ENCODE assay signal across 21 cellular contexts in genomic region chr2:207189040-207189439, GRCh38.
"Had no signal": no experiment of that assay in that cellular context is flagged by ENCODE, and none has a peak within 500 bp of the region (broad histone marks: within the 10 kb centered on the region; RNA-seq: fewer than 3 reads in every experiment).

No MANE protein-coding gene starts in this region.

- H3K27me3 ChIP-seq: body of pancreas, colonic mucosa, neutrophil had no signal

- H3K4me1 ChIP-seq: colonic mucosa had no signal

- DNase-seq: activated CD4-positive, alpha-beta T cell treated with anti-CD3 and anti-CD28 coated beads for 36 hours; activated CD8-positive, alpha-beta memory T cell treated with anti-CD3 and anti-CD28 coated beads, Interleukin-2, amount 50 U/mL, for 48 hours; activated CD8-positive, alpha-beta T cell treated with anti-CD3 and anti-CD28 coated beads for 36 hours; activated gamma-delta T cell; activated T-cell treated with anti-CD3 and anti-CD28 coated beads, Interleukin-2, amount 50 U/mL, for 72 hours; amygdala; central memory CD4-positive, alpha-beta T cell; colonic mucosa; effector CD4-positive, alpha-beta T cell; hippocampal formation; kidney; left ventricle myocardium inferior; naive thymus-derived CD8-positive, alpha-beta T cell; retina; stimulated activated CD4-positive, alpha-beta T cell treated with anti-CD3 and anti-CD28 coated beads, Interleukin-4, amount 100 ng/mL, for 4 hours; stimulated activated CD8-positive, alpha-beta memory T cell treated with anti-CD3 and anti-CD28 coated beads, Interleukin-4, amount 100 ng/mL, for 48 hours; T-helper 17 cell had no signal

- H3K9me3 ChIP-seq: body of pancreas, colonic mucosa, neutrophil had no signal

- ATAC-seq: activated CD4-positive, alpha-beta T cell treated with anti-CD3 and anti-CD28 coated beads for 36 hours; activated CD8-positive, alpha-beta T cell treated with anti-CD3 and anti-CD28 coated beads for 36 hours; activated naive CD4-positive, alpha-beta T cell treated with anti-CD3 and anti-CD28 coated beads, Interleukin-2, amount 50 U/mL, for 72 hours; activated T-cell treated with anti-CD3 and anti-CD28 coated beads, Interleukin-2, amount 50 U/mL, for 72 hours; naive thymus-derived CD8-positive, alpha-beta T cell; T-helper 17 cell had no signal

- H3K4me2 ChIP-seq: smooth muscle cell had no signal

- H3K4me3 ChIP-seq: body of pancreas, colonic mucosa, left ventricle myocardium inferior, smooth muscle cell had no signal

- H3K27ac ChIP-seq: colonic mucosa, left ventricle myocardium inferior, neutrophil had no signal

- H3K36me3 ChIP-seq: colonic mucosa, left ventricle myocardium inferior, neutrophil had no signal

- FAIRE-seq: kidney had no signal
